ENCODE assay signal across 26 cellular contexts in genomic region chr1:24749886-24750285, GRCh38. TPM values are rescaled to one million over a fixed set of nuclear protein-coding genes. Genes with fewer than 3 reads are reported as not detected.
DNase-seq lines count a peak whose midpoint lies in the region; ATAC-seq, FAIRE-seq and TF ChIP-seq lines count a peak whose summit lies in the region.
"Had no signal": no experiment of that assay in that cellular context is flagged by ENCODE, and none has a peak within 500 bp of the region (broad histone marks: within the 10 kb centered on the region; RNA-seq: fewer than 3 reads in every experiment).

No MANE protein-coding gene starts in this region.

- no peak for ATAC-seq in IMR-90 (ENCODE audit: low read depth)
- ATAC-seq in HG03175 (IDR thresholded peaks at IDR 0.05; ENCODE audit: unreplicated experiment) = no peak
- ATAC-seq: heart left ventricle; left lobe of liver; stimulated activated effector memory CD8-positive, alpha-beta T cell treated with anti-CD3 and anti-CD28 coated beads, Interleukin-12 subunit alpha, Interleukin-12 subunit beta, amount 100 ng/mL, for 72 hours; T-cell had no signal

- H3K27ac Mint-ChIP-seq in CD8-positive, alpha-beta memory T cell = no peak overlapping the region
- H3K27ac Mint-ChIP-seq: activated naive CD4-positive, alpha-beta T cell treated with anti-CD3 and anti-CD28 coated beads for 36 hours; mesothelial cell of epicardium; stimulated activated effector memory CD8-positive, alpha-beta T cell treated with anti-CD3 and anti-CD28 coated beads, Interleukin-12 subunit alpha, Interleukin-12 subunit beta, amount 100 ng/mL, for 72 hours; T-cell had no signal

- no peak overlapping the region for H2BK5ac ChIP-seq in IMR-90 (ENCODE audit: low read depth, low read length, poor library complexity, severe bottlenecking)

- no peak for TF ChIP-seq CTCF in IMR-90 (conservative IDR thresholded peaks at IDR 0.05; ENCODE audit: low read depth, low read length)
- no peak for TF ChIP-seq CTCF in OCI-LY7 (conservative IDR thresholded peaks at IDR 0.05; ENCODE audit: low read length)
- TF ChIP-seq CTCF in kidney (IDR thresholded peaks at IDR 0.05; ENCODE audit: borderline replicate concordance, extremely low read depth, insufficient read depth) = no peak
- TF ChIP-seq CTCF in testis (IDR thresholded peaks at IDR 0.05) = no peak

- H3K27me3 ChIP-seq in IMR-90 (ENCODE audit: control insufficient read depth, insufficient read depth, low read length) (no peaks in the 10 kb centered on the region), testis (no peaks in the 10 kb centered on the region)
- no peaks in the 10 kb centered on the region for H3K27me3 ChIP-seq in CD8-positive, alpha-beta memory T cell (ENCODE audit: insufficient read depth, low read length, poor library complexity, severe bottlenecking)
- H3K27me3 ChIP-seq: cardiac muscle cell, heart left ventricle had no signal

- H3K9me3 ChIP-seq in IMR-90 (ENCODE audit: control insufficient read depth, insufficient read depth, low read length) (no peaks in the 10 kb centered on the region), OCI-LY7 (ENCODE audit: low read length) (no peaks in the 10 kb centered on the region), kidney (ENCODE audit: control insufficient read depth in 1 of 2, low read length in 2 of 2) (no peaks in the 10 kb centered on the region), testis (no peaks in the 10 kb centered on the region)
- H3K9me3 ChIP-seq in CD8-positive, alpha-beta memory T cell (ENCODE audit: low read length) = no peaks in the 10 kb centered on the region
- H3K9me3 ChIP-seq: heart left ventricle had no signal

- H3K9me2 ChIP-seq in OCI-LY7 (ENCODE audit: insufficient read depth, low read length) = no peaks in the 10 kb centered on the region

- DNase-seq in IMR-90 = no peak
- no peak for DNase-seq in OCI-LY7 (ENCODE audit: low spot score)
- DNase-seq in kidney = no peak
- DNase-seq in testis = peak; percentile 25
- DNase-seq in CD8-positive, alpha-beta memory T cell = no peak
- DNase-seq in hepatic stellate cell (ENCODE audit: low spot score) = no peak
- no peak for DNase-seq in DMS53 treated with DMSO at 0.1 percent for 48 hours (lab: John Stamatoyannopoulos, UW; ENCODE audit: unreplicated experiment)
- DNase-seq: activated naive CD4-positive, alpha-beta T cell treated with anti-CD3 and anti-CD28 coated beads for 36 hours; activated T-cell treated with anti-CD3 and anti-CD28 coated beads, Interleukin-2, amount 50 U/mL, for 48 hours; amniotic stem cell; DMS53; heart left ventricle; KBM-7; MV-4-11; NCI-H187; SHP77 treated with DMSO at 0.1 percent for 48 hours; stimulated activated CD4-positive, alpha-beta T cell treated with anti-CD3 and anti-CD28 coated beads, Interleukin-2, amount 100 ng/mL, for 24 hours; T-cell had no signal

- intact Hi-C loops in IMR-90 (cut with micrococcal nuclease) = loop anchor here (10.0 kb wide), 1 partner anchor 335 kb away; the partner anchor contains the start of genes NIPAL3 and STPG1
- intact Hi-C loops in OCI-LY7 (cut with micrococcal nuclease; ENCODE audit: unreplicated experiment) = loop anchor here (2.0 to 10.0 kb wide), 5 partner anchors 81 to 685 kb away; partner anchors contain the start of genes MACO1 and SYF2
- intact Hi-C loops in kidney (cut with DNase I) = no loop called here
- intact Hi-C loops in testis (cut with DNase I; ENCODE audit: low total_unique reads) = no loop called here

- no TSS peak for BruUV-seq in IMR-90 (replicated peaks; lab: Mats Ljungman, UMichigan)
- no TSS peak for BruUV-seq in OCI-LY7 (replicated peaks; lab: Mats Ljungman, UMichigan)

- H3K56ac ChIP-seq in IMR-90 (ENCODE audit: extremely low read depth, insufficient read depth, low read length) = no peak overlapping the region

- no peak overlapping the region for H2AK5ac ChIP-seq in IMR-90 (ENCODE audit: low read depth, low read length)

- 0 out of 2 replicates have a peak overlapping the region, but pooled peaks have one; percentile 47 for H3K23ac ChIP-seq in IMR-90 (ENCODE audit: low read depth, low read length)

- no peak for TF ChIP-seq RAD21 in IMR-90 (IDR thresholded peaks at IDR 0.05; ENCODE audit: low read length)

- TF ChIP-seq POLR2A in IMR-90 (IDR thresholded peaks at IDR 0.05; ENCODE audit: low read depth, low read length) = no peak
- no peak for TF ChIP-seq POLR2A in testis (IDR thresholded peaks at IDR 0.05)

- no peak overlapping the region for H2AFZ ChIP-seq in IMR-90 (replicated peaks; ENCODE audit: low read length, poor library complexity)
- H2AFZ ChIP-seq in OCI-LY7 (ENCODE audit: low read length) = no peak overlapping the region
- H2AFZ ChIP-seq: parathyroid adenoma had no signal

- H3K9ac ChIP-seq in IMR-90 (ENCODE audit: low read depth, low read length) = no peak overlapping the region
- H3K9ac ChIP-seq in kidney (ENCODE audit: low read length in 2 of 2) = no peak overlapping the region
- H3K9ac ChIP-seq: parathyroid adenoma had no signal

- H4K91ac ChIP-seq in IMR-90 (ENCODE audit: insufficient read depth, low read depth, low read length) = no peak overlapping the region

- no peaks in the 10 kb centered on the region for H3K36me3 Mint-ChIP-seq in CD8-positive, alpha-beta memory T cell
- H3K36me3 Mint-ChIP-seq: stimulated activated effector memory CD8-positive, alpha-beta T cell treated with anti-CD3 and anti-CD28 coated beads, Interleukin-12 subunit alpha, Interleukin-12 subunit beta, amount 100 ng/mL, for 72 hours; T-cell had no signal

- peaks cover 80% of the 10 kb centered on the region for H4K20me1 ChIP-seq in IMR-90 (ENCODE audit: insufficient read depth, low read length)
- peaks cover 17% of the 10 kb centered on the region for H4K20me1 ChIP-seq in OCI-LY7 (ENCODE audit: insufficient read depth, low read length)

- in situ Hi-C loops in IMR-90 (cut with MboI; ENCODE audit: low sequenced_read_pairs) = loop anchor here (5.0 kb wide), 1 partner anchor 72 kb away; no protein-coding TSS in a partner anchor

- 0 out of 2 replicates have a peak overlapping the region, but pooled peaks have one; percentile 24 for H3K4me2 ChIP-seq in IMR-90 (ENCODE audit: low read depth, low read length)
- peak overlapping the region; percentile 69 for H3K4me2 ChIP-seq in OCI-LY7 (ENCODE audit: low read length)

- peaks cover 6 to 11% (median 7%) of the 10 kb centered on the region in 3 donors for H3K4me1 Mint-ChIP-seq in CD8-positive, alpha-beta memory T cell

- no peak overlapping the region for H3K18ac ChIP-seq in IMR-90 (ENCODE audit: low read depth, low read length)

- H3K27me3 Mint-ChIP-seq in CD8-positive, alpha-beta memory T cell = peaks cover 3 to 6% of the 10 kb centered on the region in 2 donors

- POLR2A ChIA-PET in IMR-90 (lab: Charles Lee; ENCODE audit: unreplicated experiment) = interaction anchor here (0.6 kb wide), 1 partner anchor 109 kb away, joined by 3 read pairs; no protein-coding TSS in a partner anchor
- POLR2A ChIA-PET in OCI-LY7 (lab: Charles Lee) = interaction anchor here (0.7 to 1.1 kb wide), 3 partner anchors 18 to 81 kb away, joined by 3 to 5 read pairs (median 3); no protein-coding TSS in a partner anchor
- POLR2A ChIA-PET in CD8-positive, alpha-beta memory T cell (lab: Charles Lee) = interaction anchor here (0.5 kb wide), 1 partner anchor 852 kb away, joined by 3 read pairs; no protein-coding TSS in a partner anchor

- H2BK15ac ChIP-seq in IMR-90 (ENCODE audit: low read depth, low read length) = no peak overlapping the region

- H3K9me1 ChIP-seq in IMR-90 (ENCODE audit: insufficient read depth, low read length) = peaks cover 23% of the 10 kb centered on the region

- H3K36me3 ChIP-seq in IMR-90 (ENCODE audit: control insufficient read depth, insufficient read depth, low read length) = peaks cover 9% of the 10 kb centered on the region; the same call in 1 of the 2 replicates
- peaks cover 40% of the 10 kb centered on the region for H3K36me3 ChIP-seq in OCI-LY7 (ENCODE audit: insufficient read depth, low read length)
- no peaks in the 10 kb centered on the region for H3K36me3 ChIP-seq in kidney (ENCODE audit: control insufficient read depth in 1 of 2, insufficient read depth in 2 of 2, low read length in 2 of 2)
- H3K36me3 ChIP-seq in testis (ENCODE audit: low read depth, missing control alignments) = no peaks in the 10 kb centered on the region
- no peaks in the 10 kb centered on the region for H3K36me3 ChIP-seq in CD8-positive, alpha-beta memory T cell (ENCODE audit: insufficient read depth, low read length)
- H3K36me3 ChIP-seq: cardiac muscle cell had no signal

- FAIRE-seq in kidney (lab: Jason Lieb, UNC) = no peak
- FAIRE-seq: H54 had no signal

- H3K4me3 ChIP-seq in IMR-90 (ENCODE audit: insufficient read depth, low read depth, low read length) = no peak overlapping the region
- H3K4me3 ChIP-seq in OCI-LY7 (ENCODE audit: low read depth, low read length, poor library complexity, severe bottlenecking) = peak overlapping the region; percentile 94
- peak overlapping the region; percentile 10 to 70 for H3K4me3 ChIP-seq in kidney (ENCODE audit: low read length in 2 of 2)
- H3K4me3 ChIP-seq in testis = no peak overlapping the region
- no peak overlapping the region for H3K4me3 ChIP-seq in CD8-positive, alpha-beta memory T cell (ENCODE audit: low read length)
- H3K4me3 ChIP-seq: cardiac muscle cell had no signal

- H2BK20ac ChIP-seq in IMR-90 (ENCODE audit: low read depth, low read length) = no peak overlapping the region

- no peak overlapping the region for H4K8ac ChIP-seq in IMR-90 (ENCODE audit: low read depth in 2 of 2, low read length in 2 of 2)

- no peak overlapping the region for H3K4ac ChIP-seq in IMR-90 (ENCODE audit: low read depth, low read length)

- no peak overlapping the region; the same call in 1 of the 2 replicates for H3K14ac ChIP-seq in IMR-90 (replicated peaks; ENCODE audit: low read depth, low read length)

- H3K79me2 ChIP-seq in OCI-LY7 (ENCODE audit: insufficient read depth, low read depth, low read length) = peaks cover 84% of the 10 kb centered on the region
- H3K79me2 ChIP-seq: parathyroid adenoma had no signal

- peaks cover 0 to 28% of the 10 kb centered on the region in 2 experiments; a peak in 2 of 4 replicates for H3K79me1 ChIP-seq in IMR-90 (ENCODE audit: low read depth in 1 of 2, low read length in 2 of 2)

- WGBS in IMR-90 (ENCODE audit: extremely low coverage in 2 of 2, insufficient read length in 1 of 2), 2 experiments = no CpG with 5 or more reads among the region's 8 CpGs
- WGBS in testis, 2 donors = 77 to 79% methylated on average over 8 of the region's 8 CpGs

- dilution Hi-C loops in IMR-90 (cut with HindIII; ENCODE audit: low sequenced_read_pairs, unreplicated experiment) = loop anchor here (10.0 kb wide), 2 partner anchors 55 to 85 kb away; no protein-coding TSS in a partner anchor

- no peak overlapping the region for H4K5ac ChIP-seq in IMR-90 (ENCODE audit: low read depth, low read length)

- H2AK9ac ChIP-seq in IMR-90 (replicated peaks; ENCODE audit: low read depth, low read length, poor library complexity) = no peak overlapping the region

- no peak overlapping the region for H3K4me3 Mint-ChIP-seq in CD8-positive, alpha-beta memory T cell
- H3K4me3 Mint-ChIP-seq: activated naive CD4-positive, alpha-beta T cell treated with anti-CD3 and anti-CD28 coated beads for 36 hours; mesothelial cell of epicardium; stimulated activated effector memory CD8-positive, alpha-beta T cell treated with anti-CD3 and anti-CD28 coated beads, Interleukin-12 subunit alpha, Interleukin-12 subunit beta, amount 100 ng/mL, for 72 hours; T-cell had no signal

- H3K4me1 ChIP-seq in IMR-90 (ENCODE audit: control insufficient read depth, insufficient read depth, low read length) (peaks cover 24% of the 10 kb centered on the region), OCI-LY7 (ENCODE audit: insufficient read depth, low read length, poor library complexity, severe bottlenecking) (peaks cover 63% of the 10 kb centered on the region), kidney (ENCODE audit: control insufficient read depth in 1 of 2, insufficient read depth in 1 of 2, low read depth in 1 of 2, low read length in 2 of 2) (peaks cover 4 to 8% of the 10 kb centered on the region in 2 donors), testis (peaks cover 4% of the 10 kb centered on the region)
- H3K4me1 ChIP-seq in CD8-positive, alpha-beta memory T cell (ENCODE audit: insufficient read depth, low read length) = no peaks in the 10 kb centered on the region

- H2BK120ac ChIP-seq in IMR-90 (ENCODE audit: low read depth, low read length) = no peak overlapping the region

- H3K9me3 Mint-ChIP-seq in CD8-positive, alpha-beta memory T cell = no peaks in the 10 kb centered on the region
- H3K9me3 Mint-ChIP-seq: activated naive CD4-positive, alpha-beta T cell treated with anti-CD3 and anti-CD28 coated beads for 36 hours; mesothelial cell of epicardium; nephron; stimulated activated effector memory CD8-positive, alpha-beta T cell treated with anti-CD3 and anti-CD28 coated beads, Interleukin-12 subunit alpha, Interleukin-12 subunit beta, amount 100 ng/mL, for 72 hours; T-cell had no signal

- CTCF ChIA-PET in IMR-90 (lab: Yijun Ruan, JAX) (no interaction called here), OCI-LY7 (lab: Charles Lee; ENCODE audit: unreplicated experiment) (no interaction called here)
- CTCF ChIA-PET in CD8-positive, alpha-beta memory T cell (lab: Charles Lee) = interaction anchor here (0.7 to 0.9 kb wide), 2 partner anchors 30 to 583 kb away, joined by 3 read pairs; no protein-coding TSS in a partner anchor

- H3K27ac ChIP-seq in IMR-90 (ENCODE audit: insufficient read depth, low read length) (no peak overlapping the region), OCI-LY7 (ENCODE audit: low read depth, low read length, poor library complexity, severe bottlenecking) (peak overlapping the region; percentile 93), kidney (ENCODE audit: low read depth in 2 of 2, low read length in 2 of 2) (no peak overlapping the region), testis (no peak overlapping the region)
- H3K27ac ChIP-seq in CD8-positive, alpha-beta memory T cell (ENCODE audit: low read depth, low read length) = no peak overlapping the region
- H3K27ac ChIP-seq: cardiac muscle cell, parathyroid adenoma had no signal

RNA-seq across cellular contexts. Expression of gene CLIC4, which starts 4.6 kb away (rescaled TPM):
- total RNA-seq in IMR-90 (2012; rRNA removed) (392 and 524 TPM in 2 replicates), OCI-LY7 (2022) (113 and 116 TPM in 2 replicates), kidney (315 TPM), testis (10 to 100 TPM; 47.2 to 48.8 TPM)
- polyA plus RNA-seq in IMR-90 (2012; rRNA removed) (194 and 242 TPM in 2 replicates), kidney (ENCODE audit: insufficient read depth, low read depth, low replicate concordance) (72.7 TPM), testis (ENCODE audit: insufficient read depth, low read depth, low replicate concordance) (72.4 TPM)
- polyA plus RNA-seq in IMR-90 (2012; cell fraction: cytosol; rRNA removed) = 181 and 264 TPM in 2 replicates
- 149 and 183 TPM in 2 replicates for polyA plus RNA-seq in IMR-90 (2012; cell fraction: nucleus; rRNA removed; ENCODE audit: low replicate concordance)
- total RNA-seq in OCI-LY7 (2014; rRNA removed; shearing (Covaris generic)) = 35.5 and 35.7 TPM in 2 replicates
- 10 to 100 TPM; 12.8 to 13.2 TPM for total RNA-seq in CD8-positive, alpha-beta memory T cell
- polyA plus RNA-seq in CD8-positive, alpha-beta memory T cell = 0.18 TPM

Comparison
In these comparisons a context has a peak if more than half of its experiments do, and no peak if none do; other contexts are left out.
1. H3K4me3 ChIP-seq: peak in OCI-LY7 (single experiment) and kidney (2 of 2); none in IMR-90 (single experiment), testis (0 of 2) and CD8-positive, alpha-beta memory T cell (single experiment).
2. intact Hi-C loops: an anchor here in IMR-90 (10.0 kb wide) and OCI-LY7 (2.0 to 10.0 kb wide); none called in kidney and testis.